Comparison of ENCODE assay signal across 1 cellular context in genomic region chr2:25376750-25377621, GRCh38.
TF ChIP-seq lines count a peak whose summit lies in the region.

No MANE protein-coding gene starts in this region.

TF ChIP-seq in K562, 482 proteins besides CTCF, POLR2A, EP300 and RAD21 (continued from another document and continues in another):
- TF ChIP-seq ZBTB12 (CRISPR knock-in tag; IDR thresholded peaks at IDR 0.05) (peak; percentile 39; the same call in 1 of the 2 replicates), EP400 (IDR thresholded peaks at IDR 0.05) (no peak), SMARCB1 (IDR thresholded peaks at IDR 0.05; ENCODE audit: insufficient read length, low read depth) (no peak), TCFL5 (CRISPR knock-in tag; conservative IDR thresholded peaks at IDR 0.05) (no peak), CBX5 (IDR thresholded peaks at IDR 0.05; ENCODE audit: borderline replicate concordance, low read depth) (no peak), ATF2 (CRISPR knock-in tag; IDR thresholded peaks at IDR 0.05) (no peak), ZNF121 (CRISPR knock-in tag; conservative IDR thresholded peaks at IDR 0.05) (no peak), USF1 (CRISPR knock-in tag; IDR thresholded peaks at IDR 0.05) (peak; percentile 36; the same call in 1 of the 2 replicates), ARNT (IDR thresholded peaks at IDR 0.05) (no peak), GABPB1 (CRISPR knock-in tag; IDR thresholded peaks at IDR 0.05) (peak; percentile 50; the same call in 1 of the 2 replicates), ZNF76 (CRISPR knock-in tag; IDR thresholded peaks at IDR 0.05; ENCODE audit: borderline replicate concordance) (no peak), RCOR1 (IDR thresholded peaks at IDR 0.05; ENCODE audit: borderline replicate concordance in 1 of 2, low read depth in 2 of 2, low read length in 2 of 2) (peak in 1 of 2 experiments; percentile 39; a peak in 1 of 4 replicates), KLF10 (CRISPR knock-in tag; IDR thresholded peaks at IDR 0.05) (no peak), NFIC (IDR thresholded peaks at IDR 0.05) (peak; percentile 87), NFYB (IDR thresholded peaks at IDR 0.05; ENCODE audit: extremely low read depth, insufficient read length) (no peak), ID3 (CRISPR knock-in tag; IDR thresholded peaks at IDR 0.05) (no peak), ID3 (tag; IDR thresholded peaks at IDR 0.05) (peak; percentile 97), SMARCA4 (IDR thresholded peaks at IDR 0.05) (no peak), AFF4 (CRISPR knock-in tag; IDR thresholded peaks at IDR 0.05) (no peak), DPF2 (IDR thresholded peaks at IDR 0.05) (0 out of 2 replicates have a peak, but pooled peaks have one; percentile 14), BRD9 (IDR thresholded peaks at IDR 0.05; ENCODE audit: low read depth, partially characterized antibody) (no peak), ZHX1 (conservative IDR thresholded peaks at IDR 0.05; ENCODE audit: low read length) (no peak), CCNT2 (IDR thresholded peaks at IDR 0.05; ENCODE audit: borderline replicate concordance, extremely low read depth, insufficient read length, low read depth, low read length) (peak; percentile 61), GTF2F1 (IDR thresholded peaks at IDR 0.05; ENCODE audit: low read depth, low read length) (no peak), PCBP1 (IDR thresholded peaks at IDR 0.05; ENCODE audit: low read depth, low read length, poor library complexity, severe bottlenecking) (peak; percentile 31), PHF8 (IDR thresholded peaks at IDR 0.05; ENCODE audit: borderline replicate concordance, low read length) (no peak), ZNF175 (CRISPR knock-in tag; IDR thresholded peaks at IDR 0.05; ENCODE audit: low read depth) (no peak), XRCC5 (IDR thresholded peaks at IDR 0.05; ENCODE audit: low read depth, low read length) (0 out of 2 replicates have a peak, but pooled peaks have one; percentile 64), CBX3 (IDR thresholded peaks at IDR 0.05; ENCODE audit: borderline replicate concordance in 1 of 2, low read length in 2 of 2) (no peak), ZNF589 (CRISPR knock-in tag; IDR thresholded peaks at IDR 0.05; ENCODE audit: low read depth) (no peak), JUND (IDR thresholded peaks at IDR 0.05; ENCODE audit: borderline replicate concordance, low read depth, low read length) (peak; percentile 40; the same call in 1 of the 2 replicates), JUND (tag; IDR thresholded peaks at IDR 0.05; ENCODE audit: borderline replicate concordance, low read depth, low read length) (no peak; the same call in 2 of the 3 replicates), KLF1 (tag; IDR thresholded peaks at IDR 0.05) (no peak), FOXM1 (IDR thresholded peaks at IDR 0.05; ENCODE audit: low read depth) (no peak), FOXM1 (CRISPR knock-in tag; IDR thresholded peaks at IDR 0.05; ENCODE audit: low read depth) (no peak), ZBTB33 (CRISPR knock-in tag; IDR thresholded peaks at IDR 0.05) (0 out of 2 replicates have a peak, but pooled peaks have one; percentile 15), TRIM28 (IDR thresholded peaks at IDR 0.05) (no peak), MNT (conservative IDR thresholded peaks at IDR 0.05) (peak in 1 of 2 experiments; percentile 39; a peak in 2 of 4 replicates), ESRRA (IDR thresholded peaks at IDR 0.05; ENCODE audit: borderline replicate concordance, low read depth) (peak; percentile 64), NR1H2 (CRISPR knock-in tag; IDR thresholded peaks at IDR 0.05) (no peak), E2F1 (CRISPR knock-in tag; IDR thresholded peaks at IDR 0.05) (no peak), BACH1 (tag; IDR thresholded peaks at IDR 0.05) (no peak), PML (IDR thresholded peaks at IDR 0.05; ENCODE audit: low read length) (no peak), ZNF436 (CRISPR knock-in tag; IDR thresholded peaks at IDR 0.05) (no peak), EHMT2 (IDR thresholded peaks at IDR 0.05) (no peak), SRSF7 (optimal IDR thresholded peaks at IDR 0.05; ENCODE audit: low read depth, low read length) (no peak), ETV1 (tag; conservative IDR thresholded peaks at IDR 0.05; ENCODE audit: low read depth) (0 out of 2 replicates have a peak, but pooled peaks have one; percentile 19), TBL1XR1 (IDR thresholded peaks at IDR 0.05; ENCODE audit: low read length in 2 of 2) (no peak; a peak in 1 of 4 replicates), ELF2 (CRISPR knock-in tag; IDR thresholded peaks at IDR 0.05) (no peak), BHLHE40 (IDR thresholded peaks at IDR 0.05; ENCODE audit: low read length) (peak; percentile 28; the same call in 1 of the 2 replicates), NFATC3 (IDR thresholded peaks at IDR 0.05) (no peak), U2AF1 (optimal IDR thresholded peaks at IDR 0.05; ENCODE audit: low read depth, low read length) (no peak), ZNF75A (CRISPR knock-in tag; IDR thresholded peaks at IDR 0.05) (no peak), XRCC4 (IDR thresholded peaks at IDR 0.05; ENCODE audit: extremely low read depth, insufficient read depth, insufficient read length) (no peak), ETV5 (CRISPR knock-in tag; IDR thresholded peaks at IDR 0.05; ENCODE audit: low read depth) (peak; percentile 19; the same call in 1 of the 2 replicates), ZNF384 (IDR thresholded peaks at IDR 0.05; ENCODE audit: low read depth, low read length) (no peak)
